Comparison of ENCODE assay signal across 16 cellular contexts in the genomic region with DNA sequence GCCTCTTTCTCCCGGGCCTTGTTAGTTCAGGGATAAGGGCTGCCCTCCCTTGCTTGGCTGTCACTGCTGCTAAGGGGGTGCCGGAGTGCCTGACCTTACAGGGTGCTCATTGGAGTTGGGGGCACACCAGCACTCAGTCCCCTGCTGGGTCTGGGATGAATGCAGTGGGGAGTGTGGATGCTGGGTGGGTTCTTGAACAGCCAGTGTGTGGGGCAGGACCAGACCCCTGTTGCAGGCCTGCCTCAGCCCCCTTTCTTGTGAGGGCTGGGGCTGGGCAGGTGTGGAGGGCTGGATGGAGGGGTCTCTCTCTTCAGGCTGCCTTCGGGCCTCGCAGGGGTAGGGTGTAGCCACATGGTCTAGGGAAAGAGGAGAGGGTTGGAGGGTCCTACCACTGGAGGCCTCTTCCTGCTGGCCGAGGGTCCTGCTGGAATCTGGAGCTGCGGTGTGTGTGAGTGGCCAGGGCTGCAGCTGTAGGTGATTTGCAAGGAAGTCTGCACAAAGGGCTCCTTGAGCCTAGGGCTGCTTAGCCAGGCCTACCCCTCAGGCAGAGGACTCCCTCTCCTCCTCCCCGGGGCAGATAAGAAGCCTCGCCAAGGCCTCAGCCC.
A peak's percentile ranks its signal among the peaks of the same experiment; 100 is the strongest.
DNase-seq lines count a peak whose midpoint lies in the region; ATAC-seq and TF ChIP-seq lines count a peak whose summit lies in the region.
"Had no signal": no experiment of that assay in that cellular context is flagged by ENCODE, and none has a peak within 500 bp of the region (broad histone marks: within the 10 kb centered on the region; RNA-seq: fewer than 3 reads in every experiment).

No MANE protein-coding gene starts in this region.

- H3K36me3 ChIP-seq in tibial artery, result no peaks in the 10 kb centered on the region
- H3K36me3 ChIP-seq: right atrium auricular region had no signal

- peaks cover 12% of the 10 kb centered on the region for H3K36me3 Mint-ChIP-seq in effector memory CD8-positive, alpha-beta T cell (ENCODE audit: insufficient read depth)
- H3K36me3 Mint-ChIP-seq in nephron (ENCODE audit: low read depth), result no peaks in the 10 kb centered on the region

- no peak for ATAC-seq in effector memory CD8-positive, alpha-beta T cell (replicated peaks)
- ATAC-seq in HG03159 (IDR thresholded peaks at IDR 0.05; ENCODE audit: unreplicated experiment), result no peak
- ATAC-seq: A549; activated T-cell treated with anti-CD3 and anti-CD28 coated beads, Interleukin-2, amount 50 U/mL, for 4 hours; K562 had no signal

- TF ChIP-seq CTCF in nephron (IDR thresholded peaks at IDR 0.05; ENCODE audit: unreplicated experiment in 3 of 3) (no peak), GM10266 (IDR thresholded peaks at IDR 0.05; ENCODE audit: control insufficient read depth, insufficient read depth, low read depth, missing control alignments) (no peak), tibial artery (IDR thresholded peaks at IDR 0.05) (no peak)

- H3K4me1 ChIP-seq in tibial artery, result peaks cover 0 to 49% (median 34%) of the 10 kb centered on the region in 4 donors

- peaks cover 6 to 11% of the 10 kb centered on the region in 2 donors for H3K4me1 Mint-ChIP-seq in effector memory CD8-positive, alpha-beta T cell (ENCODE audit: low read depth in 2 of 2)
- H3K4me1 Mint-ChIP-seq in nephron, result peaks cover 18% of the 10 kb centered on the region
- H3K4me1 Mint-ChIP-seq: activated CD4-positive, alpha-beta T cell treated with anti-CD3 and anti-CD28 coated beads, Interleukin-2, amount 10 ng/mL, durations not matched to agents 24 days and 14 days had no signal

- peaks cover 0 to 56% of the 10 kb centered on the region in 2 donors for H3K27me3 ChIP-seq in tibial artery
- H3K27me3 ChIP-seq: right atrium auricular region had no signal

- peak overlapping the region; percentile 28 to 29 for H3K4me3 Mint-ChIP-seq in effector memory CD8-positive, alpha-beta T cell
- H3K4me3 Mint-ChIP-seq in nephron, result peak overlapping the region in 2 of 3 experiments; percentile 27 to 78
- H3K4me3 Mint-ChIP-seq: activated CD4-positive, alpha-beta T cell treated with anti-CD3 and anti-CD28 coated beads, Interleukin-2, amount 10 ng/mL, durations not matched to agents 24 days and 14 days; activated T-cell treated with anti-CD3 and anti-CD28 coated beads, Interleukin-2, amount 50 U/mL, for 4 hours had no signal

- no peaks in the 10 kb centered on the region for H3K9me3 Mint-ChIP-seq in effector memory CD8-positive, alpha-beta T cell
- H3K9me3 Mint-ChIP-seq in nephron, result no peaks in the 10 kb centered on the region
- H3K9me3 Mint-ChIP-seq: activated CD4-positive, alpha-beta T cell treated with anti-CD3 and anti-CD28 coated beads, Interleukin-2, amount 10 ng/mL, durations not matched to agents 24 days and 14 days; activated T-cell treated with anti-CD3 and anti-CD28 coated beads, Interleukin-2, amount 50 U/mL, for 4 hours had no signal

- H3K9me3 ChIP-seq in tibial artery, result no peaks in the 10 kb centered on the region
- H3K9me3 ChIP-seq: A549, right atrium auricular region had no signal

- no peak overlapping the region for H3K27ac ChIP-seq in tibial artery
- H3K27ac ChIP-seq: A549, right atrium auricular region had no signal

- H3K27me3 Mint-ChIP-seq in effector memory CD8-positive, alpha-beta T cell, result peaks cover 11 to 38% of the 10 kb centered on the region in 2 donors
- H3K27me3 Mint-ChIP-seq in nephron (ENCODE audit: low read depth), result peaks cover 60% of the 10 kb centered on the region

- no peak overlapping the region for H3K27ac Mint-ChIP-seq in effector memory CD8-positive, alpha-beta T cell
- H3K27ac Mint-ChIP-seq in nephron, result no peak overlapping the region
- H3K27ac Mint-ChIP-seq: activated CD4-positive, alpha-beta T cell treated with anti-CD3 and anti-CD28 coated beads, Interleukin-2, amount 10 ng/mL, durations not matched to agents 24 days and 14 days had no signal

- intact Hi-C loops in tibial artery (cut with DNase I; ENCODE audit: low total_unique reads), result no loop called here

- DNase-seq in activated effector memory CD4-positive, alpha-beta T cell treated with anti-CD3 and anti-CD28 coated beads, Interleukin-2, amount 50 U/mL, for 16 hours, result peak; percentile 44
- no peak for DNase-seq in activated effector memory CD4-positive, alpha-beta T cell treated with Interleukin-2 at 50 U/mL for 16 hours
- DNase-seq in effector memory CD8-positive, alpha-beta T cell, result no peak
- no peak for DNase-seq in GM10266 (ENCODE audit: extremely low spot score)
- DNase-seq in NCI-H128 (lab: John Stamatoyannopoulos, UW; ENCODE audit: unreplicated experiment), result no peak
- no peak for DNase-seq in tibial artery
- DNase-seq: activated CD4-positive, alpha-beta T cell treated with anti-CD3 and anti-CD28 coated beads, Interleukin-2, amount 10 ng/mL, durations not matched to agents 24 days and 14 days; activated T-cell treated with anti-CD3 and anti-CD28 coated beads, Interleukin-2, amount 50 U/mL, for 4 hours; COR-L47; NCI-H1694; stimulated activated CD4-positive, alpha-beta T cell treated with anti-CD3 and anti-CD28 coated beads, Interleukin-4, amount 100 ng/mL, for 24 hours had no signal

- H3K4me3 ChIP-seq in tibial artery, result no peak overlapping the region
- H3K4me3 ChIP-seq: A549, K562 had no signal
